In the genomic region with DNA sequence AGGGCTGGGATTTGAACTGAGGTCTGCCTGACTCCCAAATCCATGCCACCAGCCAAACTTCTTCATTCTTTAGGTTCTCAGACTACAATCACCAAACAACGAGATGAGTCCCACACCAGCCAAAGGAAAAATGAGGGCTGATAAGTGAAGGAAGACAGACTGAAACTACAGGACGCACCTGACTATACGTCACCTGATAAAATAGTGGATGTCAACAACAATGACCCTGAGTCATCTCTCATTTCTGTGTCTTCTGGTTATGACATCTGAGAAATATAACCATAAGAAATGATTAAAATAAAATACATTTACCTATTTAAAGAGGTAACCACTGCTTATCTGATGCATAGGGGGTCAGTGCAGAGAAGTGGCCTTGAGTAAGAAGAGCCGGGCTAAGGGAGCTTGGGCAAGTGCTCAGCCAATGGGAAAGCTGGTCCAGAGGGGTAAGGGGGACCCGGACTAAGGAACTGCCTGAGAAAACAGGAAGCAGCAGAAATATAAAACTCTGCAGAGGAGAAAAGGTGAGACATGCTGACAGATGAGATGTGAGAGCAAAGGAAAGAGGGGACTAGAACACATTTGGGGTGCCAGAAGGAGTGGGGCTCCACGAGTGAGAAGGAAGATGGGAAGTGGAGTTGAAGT, we compare ENCODE assay signal across 10 cellular contexts. TPM values are rescaled to one million over a fixed set of nuclear protein-coding genes. Genes with fewer than 3 reads are reported as not detected.
DNase-seq lines count a peak whose midpoint lies in the region; ATAC-seq, FAIRE-seq and TF ChIP-seq lines count a peak whose summit lies in the region.
"Had no signal": no experiment of that assay in that cellular context is flagged by ENCODE, and none has a peak within 500 bp of the region (broad histone marks: within the 10 kb centered on the region; RNA-seq: fewer than 3 reads in every experiment).

No MANE protein-coding gene starts in this region.

- peaks cover 12% of the 10 kb centered on the region for H4K20me1 ChIP-seq in HepG2 (ENCODE audit: insufficient read depth, low read length)

- H3K4me1 ChIP-seq in liver (ENCODE audit: control insufficient read depth in 4 of 4, insufficient read depth in 4 of 4, low read length in 3 of 4) (peaks cover 16 to 73% (median 65%) of the 10 kb centered on the region in 4 donors), HepG2 (ENCODE audit: insufficient read depth, low read length) (peaks cover 64% of the 10 kb centered on the region), lung (ENCODE audit: control insufficient read depth in 2 of 2, insufficient read depth in 2 of 2, low read length in 2 of 2) (peaks cover 11 to 64% of the 10 kb centered on the region in 2 donors), upper lobe of right lung (peaks cover 80% of the 10 kb centered on the region)

- intact Hi-C loops in HepG2 (cut with micrococcal nuclease; ENCODE audit: unreplicated experiment) (no loop called here), upper lobe of right lung (cut with DNase I) (no loop called here)

- H3K27ac ChIP-seq in liver (ENCODE audit: low read depth in 1 of 2, low read length in 2 of 2) (peak overlapping the region; percentile 75 to 85), HepG2 (ENCODE audit: extremely low read length, insufficient read depth, low read length) (no peak overlapping the region), lung (ENCODE audit: low read depth in 1 of 2, low read length in 1 of 2) (peak overlapping the region; percentile 59 to 67), upper lobe of right lung (peak overlapping the region; percentile 25)

- no TSS peak for BruUV-seq in HepG2 (replicated peaks; lab: Mats Ljungman, UMichigan)

- TF ChIP-seq RAD21 in liver (IDR thresholded peaks at IDR 0.05) (no peak), HepG2 (CRISPR knock-in tag; IDR thresholded peaks at IDR 0.05) (no peak)

- peak overlapping the region; percentile 65; the same call in 1 of the 2 replicates for H3K27ac Mint-ChIP-seq in WTC11

- H3K9ac ChIP-seq in liver (ENCODE audit: low read depth in 1 of 2, low read length in 2 of 2) (no peak overlapping the region), HepG2 (ENCODE audit: insufficient read depth, low read depth, low read length) (no peak overlapping the region)

- H3K27me3 ChIP-seq in liver (ENCODE audit: control insufficient read depth in 4 of 4, insufficient read depth in 4 of 4, low read length in 3 of 4), result no peaks in the 10 kb centered on the region
- no peaks in the 10 kb centered on the region for H3K27me3 ChIP-seq in HepG2 (ENCODE audit: control insufficient read depth in 1 of 2, insufficient read depth in 2 of 2, low read length in 2 of 2)
- no peaks in the 10 kb centered on the region for H3K27me3 ChIP-seq in lung (ENCODE audit: control insufficient read depth, insufficient read depth)
- H3K27me3 ChIP-seq in upper lobe of right lung, result no peaks in the 10 kb centered on the region

- no peaks in the 10 kb centered on the region for H3K27me3 Mint-ChIP-seq in WTC11 (ENCODE audit: low read depth)

- POLR2A ChIA-PET in HepG2 (lab: Yijun Ruan, JAX) (interaction anchor here (0.9 kb wide), 1 partner anchor 62 kb away, joined by 3 read pairs; no protein-coding TSS in a partner anchor), WTC11 (lab: Charles Lee) (no interaction called here)

- H3K4me2 ChIP-seq in HepG2 (ENCODE audit: low read depth, low read length), result no peak overlapping the region

- CTCF ChIA-PET in HepG2 (lab: Yijun Ruan, JAX; ENCODE audit: low intra/inter-chr PET ratio, low total read pairs) (no interaction called here), WTC11 (lab: Charles Lee) (interaction anchor here (0.7 kb wide), 1 partner anchor 107 kb away, joined by 3 read pairs; no protein-coding TSS in a partner anchor)

- DNase-seq in HepG2 (ENCODE audit: low spot score) (no peak), WTC11 (ENCODE audit: low spot score) (no peak), lung (ENCODE audit: low spot score) (no peak), upper lobe of right lung (no peak), amygdala (lab: John Stamatoyannopoulos, UW) (no peak), T-helper 9 cell (no peak)
- DNase-seq: NCI-H2171 had no signal

- no peak for TF ChIP-seq EP300 in HepG2 (IDR thresholded peaks at IDR 0.05; ENCODE audit: low read depth in 2 of 2, low read length in 2 of 2)
- TF ChIP-seq EP300 in HepG2 (CRISPR knock-in tag; IDR thresholded peaks at IDR 0.05; ENCODE audit: borderline replicate concordance), result no peak

- peaks cover 18% of the 10 kb centered on the region for H3K4me1 Mint-ChIP-seq in WTC11

- 67% methylated on average over 6 of the region's 6 CpGs for WGBS in liver
- 98% methylated on average over 6 of the region's 6 CpGs for WGBS in HepG2 (ENCODE audit: low lambda C conversion rate)
- WGBS in lung, 2 donors, result 37 to 64% methylated on average over 6 of the region's 6 CpGs

- 0 out of 2 replicates have a peak, but pooled peaks cover 3% of the 10 kb centered on the region for H3K9me3 Mint-ChIP-seq in WTC11

- in situ Hi-C loops in HepG2 (cut with HindIII; ENCODE audit: extremely low pct_ligation_motif_present, low pct_unique_long_range_greater_than_20kb), result no loop called here

- no peak for ATAC-seq in HepG2
- no peak for ATAC-seq in WTC11
- ATAC-seq in lung (ENCODE audit: insufficient read depth, low FRiP score), result no peak
- peak; percentile 34 for ATAC-seq in upper lobe of right lung
- ATAC-seq in GM21717 (IDR thresholded peaks at IDR 0.05; ENCODE audit: unreplicated experiment), result no peak

- no peak for TF ChIP-seq POLR2A in HepG2 (IDR thresholded peaks at IDR 0.05; ENCODE audit: insufficient read depth in 1 of 2, low read depth in 2 of 2, low read length in 2 of 2)

- H3K79me2 ChIP-seq in HepG2 (ENCODE audit: insufficient read depth, low read length), result peaks cover 80% of the 10 kb centered on the region

- peaks cover 3% of the 10 kb centered on the region; the same call in 1 of the 2 replicates for H3K36me3 Mint-ChIP-seq in WTC11

- H3K4me3 Mint-ChIP-seq in WTC11, result no peak overlapping the region

- H3K4me3 ChIP-seq in liver (ENCODE audit: low read depth in 1 of 3, low read length in 3 of 3), result no peak overlapping the region
- H3K4me3 ChIP-seq in HepG2 (replicated peaks in 1 of 3; ENCODE audit: insufficient read depth in 1 of 3, low read depth in 2 of 3, low read length in 3 of 3), result no peak overlapping the region
- H3K4me3 ChIP-seq in lung, result no peak overlapping the region
- H3K4me3 ChIP-seq in upper lobe of right lung, result no peak overlapping the region

- TF ChIP-seq CTCF in liver (IDR thresholded peaks at IDR 0.05; ENCODE audit: low read depth, low read length, missing input control), result no peak
- TF ChIP-seq CTCF in HepG2 (CRISPR knock-in tag; IDR thresholded peaks at IDR 0.05), result no peak
- no peak for TF ChIP-seq CTCF in WTC11 (IDR thresholded peaks at IDR 0.05)
- TF ChIP-seq CTCF in lung (IDR thresholded peaks at IDR 0.05; ENCODE audit: control extremely low read depth, extremely low read depth), result no peak
- no peak for TF ChIP-seq CTCF in upper lobe of right lung (IDR thresholded peaks at IDR 0.05)

- no peaks in the 10 kb centered on the region for H3K9me3 ChIP-seq in liver (ENCODE audit: control insufficient read depth in 4 of 4, low read length in 3 of 4)
- H3K9me3 ChIP-seq in HepG2 (ENCODE audit: low read length), result no peaks in the 10 kb centered on the region
- no peaks in the 10 kb centered on the region for H3K9me3 ChIP-seq in lung (ENCODE audit: control insufficient read depth in 2 of 2, insufficient read depth in 1 of 2, low read length in 1 of 2)
- no peaks in the 10 kb centered on the region for H3K9me3 ChIP-seq in upper lobe of right lung

- no peak overlapping the region for H2AFZ ChIP-seq in HepG2 (ENCODE audit: low read length)

- H3K36me3 ChIP-seq in liver (ENCODE audit: control insufficient read depth in 4 of 4, insufficient read depth in 3 of 4, low read depth in 1 of 4, low read length in 3 of 4), result no peaks in the 10 kb centered on the region
- H3K36me3 ChIP-seq in HepG2 (replicated peaks in 1 of 2; ENCODE audit: control insufficient read depth in 1 of 2, insufficient read depth in 2 of 2, low read length in 2 of 2), result peaks cover 4 to 20% of the 10 kb centered on the region in 2 experiments; a peak in 3 of 5 replicates
- H3K36me3 ChIP-seq in lung (ENCODE audit: control insufficient read depth in 2 of 2, insufficient read depth in 2 of 2, low read length in 2 of 2), result no peaks in the 10 kb centered on the region
- no peaks in the 10 kb centered on the region for H3K36me3 ChIP-seq in upper lobe of right lung

- FAIRE-seq in HepG2 (lab: Jason Lieb, UNC), result no peak
- FAIRE-seq: colon had no signal

TF ChIP-seq in liver, 16 proteins besides CTCF, POLR2A, EP300 and RAD21 (continues in another document):
- no peak for TF ChIP-seq EGR1 (IDR thresholded peaks at IDR 0.05; ENCODE audit: low read depth in 2 of 2)

TF ChIP-seq in HepG2, 621 proteins besides CTCF, POLR2A, EP300 and RAD21 (continues in another document):
- TF ChIP-seq NFE2L1 (CRISPR knock-in tag; IDR thresholded peaks at IDR 0.05; ENCODE audit: borderline replicate concordance), result no peak

RNA-seq across cellular contexts. Expression of a gene that starts 51.8 kb away (rescaled TPM):
- total RNA-seq in liver (10 to 100 TPM; 13.1 to 48.8 TPM), HepG2 (2016; rRNA removed; fragmentation: Illumina TruSeq; extraction: Trizol) (14.4 and 25.9 TPM in 2 replicates), WTC11 (2021) (20.8 to 25.3 TPM (median 21.3 TPM) in 3 replicates), lung (10 to 100 TPM; 22.6 to 65.1 TPM), upper lobe of right lung (64.3 TPM)
- polyA plus RNA-seq in liver (10 to 100 TPM; 15.1 to 18.1 TPM), HepG2 (2011; rRNA removed) (17.0 and 20.2 TPM in 2 replicates), lung (10 to 100 TPM in 1 of 2 donors, 1 to 10 TPM in 1; 8.7 to 13.9 TPM)
- total RNA-seq in HepG2 (2016; cell fraction: cytosol; rRNA removed; fragmentation: Illumina TruSeq; extraction: Trizol; ENCODE audit: low read depth), result 38.1 and 38.4 TPM in 2 replicates
- total RNA-seq in HepG2 (2016; cell fraction: insoluble cytoplasmic fraction; rRNA removed; fragmentation: Illumina TruSeq; extraction: Trizol), result 13.8 and 20.2 TPM in 2 replicates
- total RNA-seq in HepG2 (2016; cell fraction: membrane; rRNA removed; fragmentation: Illumina TruSeq; extraction: Trizol), result 26.7 and 27.9 TPM in 2 replicates
- total RNA-seq in HepG2 (2016; cell fraction: nucleus; rRNA removed; fragmentation: Illumina TruSeq; extraction: Trizol), result 19.7 and 24.5 TPM in 2 replicates
- 11.5 and 11.7 TPM in 2 replicates for polyA plus RNA-seq in HepG2 (2011; cell fraction: cytosol; rRNA removed)
- polyA plus RNA-seq in HepG2 (2011; cell fraction: nucleus; rRNA removed), result 34.6 and 39.9 TPM in 2 replicates
- polyA plus RNA-seq in HepG2 (2012), result 18.0 and 18.2 TPM in 2 replicates
- 2.4 and 2.9 TPM in 2 replicates for polyA plus RNA-seq in HepG2 (2016; cell fraction: cytosol; fragmentation: Illumina TruSeq; extraction: Trizol; ENCODE audit: low read depth)
- 15.0 and 20.1 TPM in 2 replicates for polyA plus RNA-seq in HepG2 (2016; cell fraction: insoluble cytoplasmic fraction; fragmentation: Illumina TruSeq; extraction: Trizol; ENCODE audit: low read depth)
- 5.5 and 6.5 TPM in 2 replicates for polyA plus RNA-seq in HepG2 (2016; cell fraction: membrane; fragmentation: Illumina TruSeq; extraction: Trizol; ENCODE audit: low read depth)
- polyA plus RNA-seq in HepG2 (2016; cell fraction: nucleus; fragmentation: Illumina TruSeq; extraction: Trizol; ENCODE audit: insufficient read depth, low read depth), result 17.7 and 18.3 TPM in 2 replicates
- polyA minus RNA-seq in HepG2 (2011; rRNA and poly(A)+ RNA removed; ENCODE audit: low replicate concordance), result 10.5 and 48.8 TPM in 2 replicates
- polyA minus RNA-seq in HepG2 (2011; cell fraction: cytosol; rRNA and poly(A)+ RNA removed), result 29.2 and 34.4 TPM in 2 replicates
- polyA minus RNA-seq in HepG2 (2011; cell fraction: nucleus; rRNA and poly(A)+ RNA removed), result 29.6 and 32.6 TPM in 2 replicates
